Comparison of ENCODE assay signal across 8 cellular contexts in the genomic region with DNA sequence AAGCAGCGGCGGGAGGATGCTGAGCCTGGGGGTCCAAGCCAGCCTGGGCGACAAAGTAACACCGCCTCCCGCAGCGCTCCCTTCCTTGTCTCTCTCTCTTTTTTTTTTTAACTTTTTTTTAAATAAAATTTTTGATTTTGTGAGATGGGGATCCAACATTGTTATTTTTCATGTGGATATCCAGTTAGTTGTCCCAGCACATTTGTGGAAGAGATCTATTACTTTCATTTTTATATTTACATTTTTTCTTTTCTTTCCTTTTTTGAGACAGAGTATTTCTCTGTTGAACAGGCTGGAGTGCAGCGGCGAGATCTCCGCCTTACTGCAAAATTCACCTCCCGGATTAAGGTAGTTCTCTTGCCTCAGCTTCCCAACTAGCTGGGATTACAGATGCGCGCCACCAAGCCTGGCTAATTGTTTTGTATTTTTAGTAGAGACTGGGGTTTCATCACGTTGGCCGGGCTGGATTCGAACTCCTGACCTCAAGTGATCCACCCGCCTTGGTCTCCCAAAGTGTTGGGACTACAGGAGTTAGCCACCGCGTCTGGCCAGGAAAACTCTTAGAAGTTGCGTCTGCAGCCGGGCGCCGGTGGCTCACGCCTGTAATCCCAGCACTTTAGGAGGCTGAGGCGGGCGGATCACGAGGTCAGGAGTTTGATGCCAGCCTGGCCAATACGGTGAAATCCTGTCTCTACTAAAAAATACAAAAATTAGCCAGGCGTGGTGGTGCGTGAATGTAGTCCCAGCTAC. TPM values are rescaled to one million over a fixed set of nuclear protein-coding genes. Genes with fewer than 3 reads are reported as not detected.
DNase-seq lines count a peak whose midpoint lies in the region; ATAC-seq, FAIRE-seq and TF ChIP-seq lines count a peak whose summit lies in the region.

No MANE protein-coding gene starts in this region.

- no peak for FAIRE-seq in keratinocyte (lab: Jason Lieb, UNC)

- dilution Hi-C loops in keratinocyte (cut with MboI; ENCODE audit: extremely low pct_ligation_motif_present, low sequenced_read_pairs) = no loop called here

- H4K20me1 ChIP-seq in keratinocyte (ENCODE audit: control insufficient read depth, extremely low read depth, insufficient read depth, low read length) = no peaks in the 10 kb centered on the region

- no peaks in the 10 kb centered on the region for H3K4me1 ChIP-seq in keratinocyte (ENCODE audit: control insufficient read depth, extremely low read depth, insufficient read depth, low read length)
- H3K4me1 ChIP-seq in stomach = peaks cover 2 to 52% (median 39%) of the 10 kb centered on the region in 4 donors

- intact Hi-C loops in stomach (cut with DNase I; ENCODE audit: low total_unique reads) = no loop called here

- H3K4me3 ChIP-seq in keratinocyte (ENCODE audit: control insufficient read depth in 2 of 3, extremely low read depth in 1 of 3, insufficient read depth in 2 of 3, low read depth in 1 of 3, low read length in 3 of 3) (peak overlapping the region; percentile 38 to 70 (median 48)), stomach (peak overlapping the region; percentile 70 to 80 (median 80))

- H3K4me3 Mint-ChIP-seq in activated naive CD8-positive, alpha-beta T cell = peak overlapping the region; percentile 93

- H3K9me3 ChIP-seq in keratinocyte (ENCODE audit: control insufficient read depth, low read depth, low read length) = peaks cover 15% of the 10 kb centered on the region
- H3K9me3 ChIP-seq in stomach = peaks cover 18 to 28% (median 24%) of the 10 kb centered on the region in 4 donors

- H3K27me3 ChIP-seq in keratinocyte (ENCODE audit: control insufficient read depth, extremely low read depth, insufficient read depth, low read length) = no peaks in the 10 kb centered on the region
- no peaks in the 10 kb centered on the region for H3K27me3 ChIP-seq in stomach

- H3K9me3 Mint-ChIP-seq in activated naive CD8-positive, alpha-beta T cell (ENCODE audit: low read depth) = peaks cover 13% of the 10 kb centered on the region

- peak overlapping the region; percentile 84 for H2AFZ ChIP-seq in keratinocyte (ENCODE audit: control insufficient read depth, low read length)

- TF ChIP-seq CTCF in keratinocyte (optimal IDR thresholded peaks at IDR 0.05 in 1 of 3, IDR thresholded peaks at IDR 0.05 in 1 of 3, conservative IDR thresholded peaks at IDR 0.05 in 1 of 3; ENCODE audit: extremely low read depth in 1 of 3, insufficient read depth in 2 of 3, low read length in 3 of 3) (no peak), stomach (IDR thresholded peaks at IDR 0.05) (no peak)

- H3K9ac ChIP-seq in keratinocyte (ENCODE audit: control insufficient read depth, extremely low read depth, insufficient read depth, low read length) = no peak overlapping the region

- H3K27ac Mint-ChIP-seq in activated naive CD8-positive, alpha-beta T cell = no peak overlapping the region

- peaks cover 16% of the 10 kb centered on the region for H3K4me1 Mint-ChIP-seq in activated naive CD8-positive, alpha-beta T cell (ENCODE audit: low read depth)

- H3K36me3 ChIP-seq in keratinocyte (ENCODE audit: control insufficient read depth in 2 of 2, extremely low read depth in 1 of 2, insufficient read depth in 2 of 2, low read length in 2 of 2) (no peaks in the 10 kb centered on the region), stomach (peaks cover 0 to 3% (median 0%) of the 10 kb centered on the region in 4 donors)

- ATAC-seq in HG02840 (IDR thresholded peaks at IDR 0.05; ENCODE audit: low FRiP score, unreplicated experiment) (peak; percentile 7), GM19467 (IDR thresholded peaks at IDR 0.05; ENCODE audit: unreplicated experiment) (no peak)

- H3K27ac ChIP-seq in keratinocyte (ENCODE audit: control insufficient read depth, insufficient read depth, low read length) = no peak overlapping the region
- H3K27ac ChIP-seq in stomach = peak overlapping the region; percentile 91 to 95 (median 93)

- WGBS in stomach, 5 donors = 43 to 56% (median 49%) methylated on average over 29 of the region's 29 CpGs

- TF ChIP-seq POLR2A in stomach (IDR thresholded peaks at IDR 0.05) = no peak

- H3K9me1 ChIP-seq in keratinocyte (ENCODE audit: control insufficient read depth, extremely low read depth, insufficient read depth, low read length) = no peaks in the 10 kb centered on the region

- H3K4me2 ChIP-seq in keratinocyte (ENCODE audit: control insufficient read depth, extremely low read depth, insufficient read depth, low read depth, low read length) = peak overlapping the region; percentile 88

- TF ChIP-seq EP300 in stomach (IDR thresholded peaks at IDR 0.05) = no peak

- no peaks in the 10 kb centered on the region for H3K79me2 ChIP-seq in keratinocyte (ENCODE audit: control insufficient read depth, insufficient read depth, low read length)

- DNase-seq in keratinocyte (ENCODE audit: low read depth, low spot score) = no peak
- DNase-seq in stomach = no peak
- no peak for DNase-seq in central memory CD4-positive, alpha-beta T cell
- no peak for DNase-seq in SHP77 (lab: John Stamatoyannopoulos, UW)
- DNase-seq in foreskin melanocyte = no peak

- H3K36me3 Mint-ChIP-seq in activated naive CD8-positive, alpha-beta T cell = peaks cover 22% of the 10 kb centered on the region

- no peaks in the 10 kb centered on the region for H3K27me3 Mint-ChIP-seq in activated naive CD8-positive, alpha-beta T cell

RNA-seq across cellular contexts. Expression of a gene that starts 19.4 kb away (rescaled TPM):
- polyA plus RNA-seq in keratinocyte (2.1 to 5.1 TPM (median 4.3 TPM) in 3 replicates), stomach (1 to 10 TPM; 3.2 to 4.0 (median 3.8) TPM)
- 1.8 TPM for polyA plus RNA-seq in keratinocyte (2011; ENCODE audit: low read depth)
- polyA plus RNA-seq in keratinocyte (2011; cell fraction: cytosol; rRNA removed) = 2.0 and 4.7 TPM in 2 replicates
- 4.3 and 5.0 TPM in 2 replicates for polyA plus RNA-seq in keratinocyte (2011; cell fraction: nucleus; rRNA removed)
- polyA plus RNA-seq in keratinocyte (2012; ENCODE audit: low replicate concordance) = 3.7 and 5.9 TPM in 2 replicates
- 2.3 to 8.5 TPM (median 5.1 TPM) in 3 replicates for polyA minus RNA-seq in keratinocyte
- polyA minus RNA-seq in keratinocyte (2011; cell fraction: cytosol; rRNA and poly(A)+ RNA removed) = 7.3 TPM
- polyA minus RNA-seq in keratinocyte (2011; cell fraction: nucleus; rRNA and poly(A)+ RNA removed) = 3.0 and 9.2 TPM in 2 replicates
- 10 to 100 TPM in 4 of 5 donors, 1 to 10 TPM in 1; 2.9 to 41.4 (median 16.9) TPM for total RNA-seq in stomach

RNA-seq across cellular contexts. Expression of a gene that starts 20.1 kb away (rescaled TPM):
- polyA plus RNA-seq in keratinocyte = 2.0 to 3.1 TPM (median 2.2 TPM) in 3 replicates
- 2.4 TPM for polyA plus RNA-seq in keratinocyte (2011; ENCODE audit: low read depth)
- polyA plus RNA-seq in keratinocyte (2011; cell fraction: cytosol; rRNA removed) = 0.81 and 2.1 TPM in 2 replicates
- polyA plus RNA-seq in keratinocyte (2011; cell fraction: nucleus; rRNA removed) = 3.5 and 3.9 TPM in 2 replicates
- 2.7 TPM in 2 replicates for polyA plus RNA-seq in keratinocyte (2012; ENCODE audit: low replicate concordance)
- polyA minus RNA-seq in keratinocyte = 0.79 to 8.3 TPM (median 4.1 TPM) in 3 replicates
- polyA minus RNA-seq in keratinocyte (2011; cell fraction: cytosol; rRNA and poly(A)+ RNA removed) = 2.5 TPM
- polyA minus RNA-seq in keratinocyte (2011; cell fraction: nucleus; rRNA and poly(A)+ RNA removed) = 3.5 and 7.8 TPM in 2 replicates
- 10 to 100 TPM in 2 of 5 donors, 1 to 10 TPM in 2, under 1 TPM in 1; 0.29 to 13.4 (median 9.3) TPM for total RNA-seq in stomach
- polyA plus RNA-seq in stomach = 1 to 10 TPM; 2.6 to 5.7 (median 3.9) TPM

RNA-seq across cellular contexts. Expression of a gene that starts 45.9 kb away (rescaled TPM):
- polyA plus RNA-seq in keratinocyte = 10.5 to 29.9 TPM (median 12.5 TPM) in 3 replicates
- polyA plus RNA-seq in keratinocyte (2011; ENCODE audit: low read depth) = 17.6 TPM
- 10.5 and 11.2 TPM in 2 replicates for polyA plus RNA-seq in keratinocyte (2011; cell fraction: cytosol; rRNA removed)
- 53.7 and 54.5 TPM in 2 replicates for polyA plus RNA-seq in keratinocyte (2011; cell fraction: nucleus; rRNA removed)
- polyA plus RNA-seq in keratinocyte (2012; ENCODE audit: low replicate concordance) = 4.8 and 5.9 TPM in 2 replicates
- 12.3 to 24.1 TPM (median 14.4 TPM) in 3 replicates for polyA minus RNA-seq in keratinocyte
- 4.6 TPM for polyA minus RNA-seq in keratinocyte (2011; cell fraction: cytosol; rRNA and poly(A)+ RNA removed)
- 14.4 and 30.3 TPM in 2 replicates for polyA minus RNA-seq in keratinocyte (2011; cell fraction: nucleus; rRNA and poly(A)+ RNA removed)
- 10 to 100 TPM in 4 of 5 donors, not detected in 1; 23.5 to 94.6 (median 33.2) TPM for total RNA-seq in stomach
- polyA plus RNA-seq in stomach = 1 to 10 TPM in 2 of 3 donors, not detected in 1; 3.0 to 3.7 TPM
